ENCODE assay signal across 8 cellular contexts in the genomic region with DNA sequence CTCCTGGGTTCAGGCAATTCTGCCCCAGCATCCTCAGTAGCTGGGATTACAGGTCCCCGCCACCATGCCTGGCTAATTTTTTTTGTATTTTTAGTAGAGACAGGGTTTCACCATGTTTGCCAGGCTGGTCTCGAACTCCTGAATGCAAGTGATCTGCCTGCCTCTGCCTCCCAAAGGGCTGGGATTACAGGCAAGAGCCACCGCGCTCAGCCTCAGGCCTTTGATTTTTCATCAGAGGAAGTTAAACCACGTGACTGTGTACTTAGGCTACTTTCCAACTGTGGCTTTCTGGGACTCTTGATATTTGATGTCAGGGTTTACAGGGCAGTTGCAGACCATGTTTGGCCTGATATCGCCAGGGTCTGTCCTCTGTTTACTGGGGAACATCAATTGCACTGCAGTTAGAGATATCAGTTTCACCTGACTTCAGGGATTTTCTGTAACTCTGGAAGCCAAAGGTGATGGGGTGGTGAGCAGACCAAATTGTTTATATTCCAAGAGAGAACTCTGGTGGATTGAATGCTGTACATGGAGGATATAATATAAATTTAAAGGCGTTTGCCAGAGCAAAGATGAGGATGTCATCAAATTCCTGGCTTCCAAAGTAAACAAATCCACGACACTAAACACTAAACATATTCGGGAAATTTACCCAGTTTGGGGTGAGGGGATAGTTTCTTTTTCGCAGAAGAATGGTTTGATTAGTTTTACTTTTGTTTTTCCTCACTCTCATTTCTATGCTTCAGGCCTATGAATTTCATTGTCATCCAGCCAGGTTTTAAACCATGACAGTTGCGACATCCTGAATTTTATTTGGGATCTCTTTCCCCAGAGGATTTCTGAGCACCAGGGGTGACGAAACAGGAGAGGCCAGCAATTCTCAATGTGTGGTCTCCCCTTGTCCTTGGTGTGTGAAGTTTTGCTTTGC. TPM values are rescaled to one million over a fixed set of nuclear protein-coding genes. Genes with fewer than 3 reads are reported as not detected.
DNase-seq lines count a peak whose midpoint lies in the region; ATAC-seq, FAIRE-seq and TF ChIP-seq lines count a peak whose summit lies in the region.

No MANE protein-coding gene starts in this region.

- no peaks in the 10 kb centered on the region for H3K27me3 Mint-ChIP-seq in activated CD4-positive, alpha-beta T cell treated with anti-CD3 and anti-CD28 coated beads for 36 hours

- no peak overlapping the region for H3K23ac ChIP-seq in H1 (ENCODE audit: insufficient read length)

- H3K9ac ChIP-seq in H1 (replicated peaks in 1 of 4; ENCODE audit: extremely low read depth in 1 of 4, low read depth in 3 of 4, low read length in 3 of 4): no peak overlapping the region

- no peaks in the 10 kb centered on the region for H3K9me3 Mint-ChIP-seq in activated CD4-positive, alpha-beta T cell treated with anti-CD3 and anti-CD28 coated beads for 36 hours (ENCODE audit: low read depth)

- no peak overlapping the region for H2BK12ac ChIP-seq in H1 (ENCODE audit: low read depth, low read length)

- peaks cover 11% of the 10 kb centered on the region; the same call in 1 of the 2 replicates for H3K23me2 ChIP-seq in H1 (ENCODE audit: low read depth, low read length)

- intact Hi-C loops in activated CD4-positive, alpha-beta T cell treated with anti-CD3 and anti-CD28 coated beads for 36 hours (cut with DNase I, micrococcal nuclease): no loop called here

- no peak overlapping the region for H4K8ac ChIP-seq in H1 (ENCODE audit: extremely low read depth, insufficient read depth, low read length)

- no peaks in the 10 kb centered on the region for H3K9me3 ChIP-seq in H1 (ENCODE audit: insufficient read depth in 2 of 2, low read depth in 1 of 2, low read length in 1 of 2)

- DNase-seq in activated CD4-positive, alpha-beta T cell treated with anti-CD3 and anti-CD28 coated beads for 36 hours: peak; percentile 38
- DNase-seq in activated CD4-positive, alpha-beta T cell treated with anti-CD3 and anti-CD28 coated beads for 1 hour: no peak
- DNase-seq in OCI-M2 (lab: John Stamatoyannopoulos, UW; ENCODE audit: unreplicated experiment) (peak; percentile 59), H1 (ENCODE audit: low read depth in 1 of 2, low spot score in 2 of 2) (no peak), non-pigmented ciliary epithelial cell (ENCODE audit: low read depth) (peak; percentile 14), COLO829 (ENCODE audit: low spot score) (no peak)
- DNase-seq in stimulated activated naive CD4-positive, alpha-beta T cell treated with Interleukin-2 at 50 U/mL for 16 hours (lab: John Stamatoyannopoulos, UW): no peak

- H3K4me1 Mint-ChIP-seq in activated CD4-positive, alpha-beta T cell treated with anti-CD3 and anti-CD28 coated beads for 36 hours: peaks cover 49% of the 10 kb centered on the region

- H2BK15ac ChIP-seq in H1 (ENCODE audit: low read length): no peak overlapping the region

- H3K4me3 ChIP-seq in H1 (ENCODE audit: extremely low read depth in 1 of 4, insufficient read depth in 2 of 4, low read depth in 3 of 4, low read length in 4 of 4): no peak overlapping the region

- H3K4me3 Mint-ChIP-seq in activated CD4-positive, alpha-beta T cell treated with anti-CD3 and anti-CD28 coated beads for 36 hours: peak overlapping the region; percentile 9

- H2BK5ac ChIP-seq in H1 (ENCODE audit: low read depth, low read length): no peak overlapping the region

- H4K20me1 ChIP-seq in H1 (replicated peaks in 1 of 2; ENCODE audit: control insufficient read depth in 1 of 2, insufficient read depth in 2 of 2, low read length in 2 of 2): peaks cover 0 to 8% of the 10 kb centered on the region in 2 experiments

- no peak overlapping the region for H2BK20ac ChIP-seq in H1 (ENCODE audit: low read length)

- no peak overlapping the region for H3K56ac ChIP-seq in H1 (replicated peaks; ENCODE audit: insufficient read length, low read depth, low read length)

- no peak overlapping the region for H4K5ac ChIP-seq in H1 (ENCODE audit: insufficient read length, low read depth, low read length)

- peak overlapping the region; percentile 55 for H3K27ac Mint-ChIP-seq in activated CD4-positive, alpha-beta T cell treated with anti-CD3 and anti-CD28 coated beads for 36 hours

- ATAC-seq in activated CD4-positive, alpha-beta T cell treated with anti-CD3 and anti-CD28 coated beads for 36 hours: no peak
- ATAC-seq in HG02571 (IDR thresholded peaks at IDR 0.05; ENCODE audit: unreplicated experiment): no peak

- H3K18ac ChIP-seq in H1 (ENCODE audit: extremely low read depth, low read length): no peak overlapping the region

- TF ChIP-seq POLR2A in H1 (IDR thresholded peaks at IDR 0.05; ENCODE audit: control extremely low read depth in 1 of 2, low read depth in 2 of 2, low read length in 2 of 2): no peak

- no peak overlapping the region for H3K4me2 ChIP-seq in H1 (ENCODE audit: insufficient read depth in 1 of 2, low read depth in 2 of 2, low read length in 2 of 2)

- H3K14ac ChIP-seq in H1 (ENCODE audit: insufficient read length): no peak overlapping the region

- FAIRE-seq in H1 (lab: Jason Lieb, UNC): no peak

- POLR2A ChIA-PET in activated CD4-positive, alpha-beta T cell treated with anti-CD3 and anti-CD28 coated beads for 36 hours (lab: Charles Lee): interaction anchor here (0.6 to 0.7 kb wide), 2 partner anchors 261 to 478 kb away, joined by 3 to 4 read pairs; no protein-coding TSS in a partner anchor
- POLR2A ChIA-PET in H1 (lab: Charles Lee; ENCODE audit: partially characterized antibody): no interaction called here

- H3K27me3 ChIP-seq in H1 (replicated peaks in 1 of 4; ENCODE audit: control insufficient read depth in 3 of 4, extremely low read depth in 1 of 4, insufficient read depth in 3 of 4, low read length in 3 of 4): no peaks in the 10 kb centered on the region

- peaks cover 4% of the 10 kb centered on the region for H3K79me1 ChIP-seq in H1 (ENCODE audit: low read depth, low read length)

- no peak overlapping the region for H3K27ac ChIP-seq in H1 (ENCODE audit: low read depth, low read length)

- no peak for TF ChIP-seq EP300 in H1 (IDR thresholded peaks at IDR 0.05; ENCODE audit: borderline replicate concordance in 1 of 2, low read depth in 2 of 2, low read length in 2 of 2)

- CTCF ChIA-PET in activated CD4-positive, alpha-beta T cell treated with anti-CD3 and anti-CD28 coated beads for 36 hours (lab: Charles Lee): interaction anchor here (0.7 kb wide), 1 partner anchor 167 kb away, joined by 3 read pairs; no protein-coding TSS in a partner anchor
- CTCF ChIA-PET in H1 (lab: Charles Lee; ENCODE audit: partially characterized antibody): no interaction called here

- peaks cover 17 to 62% of the 10 kb centered on the region in 2 experiments for H3K79me2 ChIP-seq in H1 (ENCODE audit: control insufficient read depth in 1 of 2, insufficient read depth in 2 of 2, low read length in 2 of 2)

- H3K36me3 Mint-ChIP-seq in activated CD4-positive, alpha-beta T cell treated with anti-CD3 and anti-CD28 coated beads for 36 hours (ENCODE audit: low read depth): peaks cover 56% of the 10 kb centered on the region

- H2BK120ac ChIP-seq in H1 (replicated peaks; ENCODE audit: low read depth, low read length): no peak overlapping the region

- WGBS in H1 (ENCODE audit: extremely low coverage in 1 of 2, insufficient coverage in 1 of 2, insufficient read length in 1 of 2, insufficient replicate concordance in 2 of 2, low coverage in 1 of 2, low lambda C conversion rate in 2 of 2, missing lambda C conversion rate in 1 of 2), 2 experiments: 91% methylated on average over 12 of the region's 12 CpGs; no CpG with 5 or more reads in 1 of the 2 experiments

- no peak overlapping the region for H3K4ac ChIP-seq in H1 (replicated peaks; ENCODE audit: insufficient read length, low read depth, low read length)

- TF ChIP-seq RAD21 in H1 (IDR thresholded peaks at IDR 0.05 in 1 of 2, conservative IDR thresholded peaks at IDR 0.05 in 1 of 2; ENCODE audit: low read depth in 2 of 2, low read length in 2 of 2): no peak

- H3K4me1 ChIP-seq in H1 (replicated peaks in 1 of 4; ENCODE audit: control insufficient read depth in 3 of 4, insufficient read depth in 4 of 4, low read length in 3 of 4): peaks cover 0 to 7% (median 2%) of the 10 kb centered on the region in 4 experiments; a peak in 4 of 7 replicates

- peaks cover 15 to 26% (median 24%) of the 10 kb centered on the region in 4 experiments for H3K36me3 ChIP-seq in H1 (ENCODE audit: control insufficient read depth in 2 of 4, insufficient read depth in 4 of 4, low read length in 3 of 4)

- no peak overlapping the region for H2AFZ ChIP-seq in H1 (ENCODE audit: low read length)

- H4K91ac ChIP-seq in H1 (replicated peaks; ENCODE audit: insufficient read length, low read length): no peak overlapping the region

- TF ChIP-seq CTCF in H1 (IDR thresholded peaks at IDR 0.05; ENCODE audit: control extremely low read depth in 1 of 3, insufficient read depth in 1 of 3, low read depth in 1 of 3, low read length in 3 of 3): no peak

- H2AK5ac ChIP-seq in H1 (ENCODE audit: low read depth, low read length): no peak overlapping the region

TF ChIP-seq in H1, 55 proteins besides CTCF, POLR2A, EP300 and RAD21:
- TF ChIP-seq SIN3A (conservative IDR thresholded peaks at IDR 0.05 in 1 of 2, IDR thresholded peaks at IDR 0.05 in 1 of 2; ENCODE audit: low read depth in 1 of 2, low read length in 2 of 2) (no peak), CEBPB (IDR thresholded peaks at IDR 0.05; ENCODE audit: low read depth, low read length) (peak; percentile 31; the same call in 1 of the 2 replicates)
TF ChIP-seq in H1: peak in this region for 1.

RNA-seq across cellular contexts. Expression of gene PSMF1, which starts 4.2 kb away (rescaled TPM):
- total RNA-seq in activated CD4-positive, alpha-beta T cell treated with anti-CD3 and anti-CD28 coated beads for 36 hours: 100 to 1,000 TPM; 143 to 178 TPM
- 106 and 118 TPM in 2 replicates for total RNA-seq in H1 (2021; fragmentation: NEBNext Ultra II Directional; extraction: Animal tissue kit (Norgen Biotek cat#: 25700))
- polyA plus RNA-seq in H1 (2011; rRNA removed): 159 and 326 TPM in 2 replicates
- polyA plus RNA-seq in H1 (2011; cell fraction: cytosol; rRNA removed): 81.8 TPM
- polyA plus RNA-seq in H1 (2011; cell fraction: nucleus; rRNA removed): 51.4 TPM
- polyA plus RNA-seq in H1 (2012, experiment 1 of 2): 99.6 to 132 TPM (median 109 TPM) in 4 replicates
- 90.3 TPM for polyA plus RNA-seq in H1 (2012, experiment 2 of 2)
- polyA plus RNA-seq in H1 (2013, experiment 1 of 2): 42.6 TPM
- polyA plus RNA-seq in H1 (2013, experiment 2 of 2): 45.6 TPM
- 76.1 and 76.9 TPM in 2 replicates for polyA minus RNA-seq in H1 (2011; rRNA and poly(A)+ RNA removed)
- polyA minus RNA-seq in H1 (2011; cell fraction: cytosol; rRNA and poly(A)+ RNA removed): 30.3 TPM
- polyA minus RNA-seq in H1 (2011; cell fraction: nucleus; rRNA and poly(A)+ RNA removed): 33.9 TPM

Comparison
In these comparisons a context has a peak if more than half of its experiments do, and no peak if none do; other contexts are left out.
1. DNase-seq: peak in activated CD4-positive, alpha-beta T cell treated with anti-CD3 and anti-CD28 coated beads for 36 hours (single experiment), OCI-M2 (single experiment) and non-pigmented ciliary epithelial cell (single experiment); none in activated CD4-positive, alpha-beta T cell treated with anti-CD3 and anti-CD28 coated beads for 1 hour (single experiment), H1 (0 of 2), COLO829 (single experiment) and stimulated activated naive CD4-positive, alpha-beta T cell treated with Interleukin-2 at 50 U/mL for 16 hours (single experiment).